ENCODE assay signal across 15 cellular contexts in the genomic region with DNA sequence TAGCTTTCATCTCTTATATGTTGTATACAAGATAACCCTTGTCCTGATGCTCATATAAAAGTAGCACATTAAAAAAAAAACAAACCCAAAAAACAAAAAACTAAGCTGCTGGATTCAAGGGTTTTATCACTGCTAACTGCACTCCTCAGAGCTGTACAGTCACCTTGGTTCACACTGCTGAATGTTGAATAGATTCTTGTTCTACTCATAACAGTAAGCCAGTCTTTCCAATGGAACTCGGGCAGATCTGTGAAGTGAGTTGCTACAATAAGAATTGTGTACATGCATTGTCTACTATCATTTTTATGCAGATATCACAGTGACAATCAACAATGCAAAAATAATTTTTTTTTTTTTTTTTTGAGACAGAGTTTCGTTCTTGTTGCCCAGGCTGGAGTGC. TPM values are rescaled to one million over a fixed set of nuclear protein-coding genes. Genes with fewer than 3 reads are reported as not detected.
DNase-seq lines count a peak whose midpoint lies in the region; ATAC-seq and TF ChIP-seq lines count a peak whose summit lies in the region.
"Had no signal": no experiment of that assay in that cellular context is flagged by ENCODE, and none has a peak within 500 bp of the region (broad histone marks: within the 10 kb centered on the region; RNA-seq: fewer than 3 reads in every experiment).

No MANE protein-coding gene starts in this region.

- H3K9me3 ChIP-seq in CD4-positive, CD25-positive, alpha-beta regulatory T cell (ENCODE audit: control insufficient read depth in 2 of 2, low read length in 2 of 2): no peaks in the 10 kb centered on the region
- no peaks in the 10 kb centered on the region for H3K9me3 ChIP-seq in OCI-LY7 (ENCODE audit: low read length)
- H3K9me3 ChIP-seq in neural cell (ENCODE audit: low read length): no peaks in the 10 kb centered on the region
- H3K9me3 ChIP-seq: SJSA1 had no signal

- H3K9ac ChIP-seq in neural cell (ENCODE audit: low read length): no peak overlapping the region

- H4K20me1 ChIP-seq in OCI-LY7 (ENCODE audit: insufficient read depth, low read length) (no peaks in the 10 kb centered on the region), neural cell (ENCODE audit: insufficient read depth) (no peaks in the 10 kb centered on the region)

- CTCF ChIA-PET in OCI-LY7 (lab: Charles Lee; ENCODE audit: unreplicated experiment): no interaction called here
- CTCF ChIA-PET in activated CD4-positive, alpha-beta memory T cell treated with anti-CD3 and anti-CD28 coated beads, Interleukin-2, amount 10 ng/mL, durations not matched to agents 7 days and 5 days (lab: Charles Lee): interaction anchor here (0.8 to 1.9 kb wide), 4 partner anchors 18 to 74 kb away, joined by 3 to 5 read pairs (median 4); partner anchors contain the start of gene AMBRA1

- 0 out of 2 replicates have a peak overlapping the region, but pooled peaks have one; percentile 14 for H3K4me2 ChIP-seq in OCI-LY7 (ENCODE audit: low read length)
- H3K4me2 ChIP-seq in neural cell (ENCODE audit: low read length): no peak overlapping the region

- TF ChIP-seq EP300 in neural cell (conservative IDR thresholded peaks at IDR 0.05; ENCODE audit: poor library complexity, severe bottlenecking): no peak

- POLR2A ChIA-PET in OCI-LY7 (lab: Charles Lee): interaction anchor here (0.7 to 1.8 kb wide), 5 partner anchors 13 to 91 kb away, joined by 3 to 7 read pairs (median 5); no protein-coding TSS in a partner anchor
- POLR2A ChIA-PET in activated CD4-positive, alpha-beta memory T cell treated with anti-CD3 and anti-CD28 coated beads, Interleukin-2, amount 10 ng/mL, durations not matched to agents 7 days and 5 days (lab: Charles Lee): interaction anchor here (1.4 to 1.9 kb wide), 2 partner anchors 18 to 20 kb away, joined by 8 to 14 read pairs; partner anchors contain the start of gene AMBRA1

- intact Hi-C loops in OCI-LY7 (cut with micrococcal nuclease; ENCODE audit: unreplicated experiment): no loop called here

- H3K27me3 Mint-ChIP-seq in CD4-positive, CD25-positive, alpha-beta regulatory T cell: peaks cover 2% of the 10 kb centered on the region
- no peaks in the 10 kb centered on the region for H3K27me3 Mint-ChIP-seq in activated CD4-positive, alpha-beta memory T cell treated with anti-CD3 and anti-CD28 coated beads, Interleukin-2, amount 10 ng/mL, durations not matched to agents 7 days and 5 days

- TF ChIP-seq CTCF in OCI-LY7 (conservative IDR thresholded peaks at IDR 0.05; ENCODE audit: low read length) (no peak), neural cell (IDR thresholded peaks at IDR 0.05; ENCODE audit: poor library complexity, severe bottlenecking) (no peak)

- H3K4me1 ChIP-seq in CD4-positive, CD25-positive, alpha-beta regulatory T cell (ENCODE audit: control insufficient read depth, insufficient read depth, low read length, poor library complexity, severe bottlenecking): peaks cover 32% of the 10 kb centered on the region
- H3K4me1 ChIP-seq in OCI-LY7 (ENCODE audit: insufficient read depth, low read length, poor library complexity, severe bottlenecking): peaks cover 19% of the 10 kb centered on the region

- no peaks in the 10 kb centered on the region for H3K36me3 ChIP-seq in CD4-positive, CD25-positive, alpha-beta regulatory T cell (ENCODE audit: control insufficient read depth, insufficient read depth, low read length)
- no peaks in the 10 kb centered on the region for H3K36me3 ChIP-seq in OCI-LY7 (ENCODE audit: insufficient read depth, low read length)
- H3K36me3 ChIP-seq in neural cell (ENCODE audit: insufficient read depth, low read length): no peaks in the 10 kb centered on the region
- H3K36me3 ChIP-seq: SJSA1 had no signal

- peak overlapping the region; percentile 65 for H3K4me3 ChIP-seq in CD4-positive, CD25-positive, alpha-beta regulatory T cell (ENCODE audit: low read depth, low read length)
- H3K4me3 ChIP-seq in OCI-LY7 (ENCODE audit: low read depth, low read length, poor library complexity, severe bottlenecking) (no peak overlapping the region), neural cell (ENCODE audit: low read length) (peak overlapping the region; percentile 26)
- H3K4me3 ChIP-seq: SJSA1 had no signal

- H3K4me1 Mint-ChIP-seq in CD4-positive, CD25-positive, alpha-beta regulatory T cell: peaks cover 12 to 40% (median 23%) of the 10 kb centered on the region in 4 donors
- H3K4me1 Mint-ChIP-seq in activated CD4-positive, alpha-beta memory T cell treated with anti-CD3 and anti-CD28 coated beads, Interleukin-2, amount 10 ng/mL, durations not matched to agents 7 days and 5 days: peaks cover 28% of the 10 kb centered on the region

- H3K27ac ChIP-seq in CD4-positive, CD25-positive, alpha-beta regulatory T cell (ENCODE audit: insufficient read depth, low read length, poor library complexity, severe bottlenecking): peak overlapping the region; percentile 53
- H3K27ac ChIP-seq in OCI-LY7 (ENCODE audit: low read depth, low read length, poor library complexity, severe bottlenecking) (no peak overlapping the region), neural cell (ENCODE audit: low read length) (no peak overlapping the region)
- H3K27ac ChIP-seq: SJSA1 had no signal

- no peaks in the 10 kb centered on the region for H3K9me2 ChIP-seq in OCI-LY7 (ENCODE audit: insufficient read depth, low read length)
- no peaks in the 10 kb centered on the region for H3K9me2 ChIP-seq in neural cell (ENCODE audit: insufficient read depth, low read length)

- H3K9me3 Mint-ChIP-seq in CD4-positive, CD25-positive, alpha-beta regulatory T cell: no peaks in the 10 kb centered on the region
- H3K9me3 Mint-ChIP-seq in activated CD4-positive, alpha-beta memory T cell treated with anti-CD3 and anti-CD28 coated beads, Interleukin-2, amount 10 ng/mL, durations not matched to agents 7 days and 5 days: no peaks in the 10 kb centered on the region

- no peak for TF ChIP-seq RAD21 in neural cell (conservative IDR thresholded peaks at IDR 0.05)

- ATAC-seq in CD4-positive, CD25-positive, alpha-beta regulatory T cell (ENCODE audit: low read depth in 2 of 2): no peak

- no peak overlapping the region for H3K27ac Mint-ChIP-seq in CD4-positive, CD25-positive, alpha-beta regulatory T cell
- H3K27ac Mint-ChIP-seq in activated CD4-positive, alpha-beta memory T cell treated with anti-CD3 and anti-CD28 coated beads, Interleukin-2, amount 10 ng/mL, durations not matched to agents 7 days and 5 days: no peak overlapping the region

- no TSS peak for BruUV-seq in OCI-LY7 (replicated peaks; lab: Mats Ljungman, UMichigan)

- H2AFZ ChIP-seq in OCI-LY7 (ENCODE audit: low read length) (no peak overlapping the region), neural cell (ENCODE audit: low read depth, low read length) (no peak overlapping the region)

- no peaks in the 10 kb centered on the region for H3F3A ChIP-seq in neural cell (ENCODE audit: insufficient read depth, low read length, poor library complexity, severe bottlenecking)

- no peaks in the 10 kb centered on the region for H3K36me3 Mint-ChIP-seq in CD4-positive, CD25-positive, alpha-beta regulatory T cell
- H3K36me3 Mint-ChIP-seq in activated CD4-positive, alpha-beta memory T cell treated with anti-CD3 and anti-CD28 coated beads, Interleukin-2, amount 10 ng/mL, durations not matched to agents 7 days and 5 days (ENCODE audit: low read depth): peaks cover 2% of the 10 kb centered on the region

- no peaks in the 10 kb centered on the region for H3K27me3 ChIP-seq in CD4-positive, CD25-positive, alpha-beta regulatory T cell (ENCODE audit: control insufficient read depth, insufficient read depth, low read length)
- H3K27me3 ChIP-seq in neural cell (ENCODE audit: insufficient read depth, low read depth, low read length): no peaks in the 10 kb centered on the region
- H3K27me3 ChIP-seq: SJSA1 had no signal

- H3K4me3 Mint-ChIP-seq in CD4-positive, CD25-positive, alpha-beta regulatory T cell: peak overlapping the region in 2 of 4 donors; percentile 77 to 90
- no peak overlapping the region for H3K4me3 Mint-ChIP-seq in activated CD4-positive, alpha-beta memory T cell treated with anti-CD3 and anti-CD28 coated beads, Interleukin-2, amount 10 ng/mL, durations not matched to agents 7 days and 5 days

- no peak for DNase-seq in CD4-positive, CD25-positive, alpha-beta regulatory T cell
- no peak for DNase-seq in OCI-LY7 (ENCODE audit: low spot score)
- DNase-seq in globus pallidus (ENCODE audit: low spot score): peak; percentile 84
- DNase-seq in activated CD4-positive, alpha-beta memory T cell treated with anti-CD3 and anti-CD28 coated beads, Interleukin-2, amount 10 ng/mL, durations not matched to agents 7 days and 5 days: no peak
- no peak for DNase-seq in NCI-H2029 (lab: John Stamatoyannopoulos, UW)
- no peak for DNase-seq in stimulated activated CD4-positive, alpha-beta T cell treated with anti-CD3 and anti-CD28 coated beads, Interleukin-4, amount 100 ng/mL, for 1 hour
- no peak for DNase-seq in HPDE6-E6E7 (ENCODE audit: extremely low spot score)
- DNase-seq: DMS53, MV-4-11, NCI-H1417, NCI-H1930, NCI-H2171, NCI-H446 treated with DMSO at 0.1 percent for 48 hours had no signal

- H3K79me2 ChIP-seq in OCI-LY7 (ENCODE audit: insufficient read depth, low read depth, low read length) (peaks cover 8% of the 10 kb centered on the region; the same call in 1 of the 2 replicates), neural cell (replicated peaks; ENCODE audit: insufficient read depth, low read length) (peaks cover 7% of the 10 kb centered on the region)

RNA-seq across cellular contexts. Expression of gene HARBI1, which starts 4.7 kb away (rescaled TPM):
- total RNA-seq in CD4-positive, CD25-positive, alpha-beta regulatory T cell: 19.2 TPM
- polyA plus RNA-seq in CD4-positive, CD25-positive, alpha-beta regulatory T cell: 10 to 100 TPM in 2 of 4 donors, 1 to 10 TPM in 2; 8.4 to 13.9 (median 9.4) TPM
- 4.8 and 5.2 TPM in 2 replicates for total RNA-seq in OCI-LY7 (2014; rRNA removed; shearing (Covaris generic))
- 7.1 and 8.4 TPM in 2 replicates for total RNA-seq in OCI-LY7 (2022)
- polyA plus RNA-seq in neural cell: 5.4 and 9.5 TPM in 2 replicates
- polyA minus RNA-seq in neural cell: 10.5 and 14.1 TPM in 2 replicates
- 1 to 10 TPM; 5.6 to 7.3 TPM for total RNA-seq in activated CD4-positive, alpha-beta memory T cell treated with anti-CD3 and anti-CD28 coated beads, Interleukin-2, amount 10 ng/mL, durations not matched to agents 7 days and 5 days

RNA-seq across cellular contexts. Expression of gene ATG13, which starts 5.0 kb away (rescaled TPM):
- total RNA-seq in CD4-positive, CD25-positive, alpha-beta regulatory T cell: 135 TPM
- polyA plus RNA-seq in CD4-positive, CD25-positive, alpha-beta regulatory T cell: 10 to 100 TPM; 69.0 to 88.8 (median 76.8) TPM
- total RNA-seq in OCI-LY7 (2014; rRNA removed; shearing (Covaris generic)): 53.2 and 60.6 TPM in 2 replicates
- total RNA-seq in OCI-LY7 (2022): 46.4 and 68.6 TPM in 2 replicates
- polyA plus RNA-seq in neural cell: 21.1 and 28.5 TPM in 2 replicates
- 54.8 and 59.4 TPM in 2 replicates for polyA minus RNA-seq in neural cell
- total RNA-seq in activated CD4-positive, alpha-beta memory T cell treated with anti-CD3 and anti-CD28 coated beads, Interleukin-2, amount 10 ng/mL, durations not matched to agents 7 days and 5 days: 10 to 100 TPM; 70.4 to 72.1 TPM

RNA-seq across cellular contexts. Expression of gene AMBRA1, which starts 18.5 kb away (rescaled TPM):
- total RNA-seq in CD4-positive, CD25-positive, alpha-beta regulatory T cell: 61.0 TPM
- polyA plus RNA-seq in CD4-positive, CD25-positive, alpha-beta regulatory T cell: 10 to 100 TPM in 3 of 4 donors, 1 to 10 TPM in 1; 8.2 to 18.3 (median 12.0) TPM
- total RNA-seq in OCI-LY7 (2014; rRNA removed; shearing (Covaris generic)): 21.8 and 24.6 TPM in 2 replicates
- total RNA-seq in OCI-LY7 (2022): 30.7 and 35.2 TPM in 2 replicates
- 34.5 and 37.6 TPM in 2 replicates for polyA plus RNA-seq in neural cell
- polyA minus RNA-seq in neural cell: 66.0 and 78.2 TPM in 2 replicates
- total RNA-seq in activated CD4-positive, alpha-beta memory T cell treated with anti-CD3 and anti-CD28 coated beads, Interleukin-2, amount 10 ng/mL, durations not matched to agents 7 days and 5 days: 10 to 100 TPM; 34.6 to 35.5 TPM
